ENCODE assay signal across 17 cellular contexts in the genomic region with DNA sequence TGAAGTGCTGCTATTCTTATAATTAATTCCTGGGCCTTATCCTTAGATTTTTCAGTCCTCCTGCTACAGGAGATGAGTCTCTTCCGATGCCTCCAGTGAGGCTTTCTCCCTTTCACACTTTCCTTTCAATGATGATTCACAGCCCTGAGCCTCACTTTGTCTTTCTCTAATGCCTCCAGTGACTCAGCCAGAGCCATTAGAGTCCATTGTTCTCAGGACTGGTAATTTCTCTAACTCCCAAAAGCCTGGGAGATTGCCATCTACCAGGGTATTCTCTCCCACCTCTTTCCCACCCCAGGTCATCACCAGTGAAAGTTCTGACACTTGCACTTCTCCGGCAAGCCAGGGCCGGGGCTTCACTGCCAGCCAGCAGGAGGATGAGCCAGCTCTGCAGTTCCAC. TPM values are rescaled to one million over a fixed set of nuclear protein-coding genes. Genes with fewer than 3 reads are reported as not detected.
A peak's percentile ranks its signal among the peaks of the same experiment; 100 is the strongest.
DNase-seq lines count a peak whose midpoint lies in the region; ATAC-seq, FAIRE-seq and TF ChIP-seq lines count a peak whose summit lies in the region.
"Had no signal": no experiment of that assay in that cellular context is flagged by ENCODE, and none has a peak within 500 bp of the region (broad histone marks: within the 10 kb centered on the region; RNA-seq: fewer than 3 reads in every experiment).

No MANE protein-coding gene starts in this region.

- intact Hi-C loops in naive thymus-derived CD4-positive, alpha-beta T cell (cut with micrococcal nuclease): no loop called here

- no peaks in the 10 kb centered on the region for H3K27me3 ChIP-seq in naive thymus-derived CD4-positive, alpha-beta T cell (ENCODE audit: control insufficient read depth in 2 of 2, insufficient read depth in 2 of 2, low read length in 2 of 2)

- H3K36me3 ChIP-seq in naive thymus-derived CD4-positive, alpha-beta T cell (ENCODE audit: control insufficient read depth in 2 of 3, insufficient read depth in 3 of 3, low read length in 3 of 3): no peaks in the 10 kb centered on the region

- CTCF ChIA-PET in naive thymus-derived CD4-positive, alpha-beta T cell (lab: Charles Lee): no interaction called here

- H3K9me3 ChIP-seq in naive thymus-derived CD4-positive, alpha-beta T cell (ENCODE audit: control insufficient read depth in 2 of 3, low read length in 3 of 3): no peaks in the 10 kb centered on the region

- TF ChIP-seq CTCF in choroid plexus epithelial cell (conservative IDR thresholded peaks at IDR 0.05; ENCODE audit: low read depth, low read length): no peak
- TF ChIP-seq CTCF in GM13977 (IDR thresholded peaks at IDR 0.05; ENCODE audit: extremely low read depth, insufficient read depth, missing control alignments): no peak

- no peak overlapping the region for H3K4me3 Mint-ChIP-seq in naive thymus-derived CD4-positive, alpha-beta T cell
- H3K4me3 Mint-ChIP-seq: B cell, immature natural killer cell had no signal

- in situ Hi-C loops in GM13977 (cut with MboI; ENCODE audit: low pct_unique_long_range_greater_than_20kb, low sequenced_read_pairs, unreplicated experiment): no loop called here

- H3K9me3 Mint-ChIP-seq in naive thymus-derived CD4-positive, alpha-beta T cell: no peaks in the 10 kb centered on the region
- H3K9me3 Mint-ChIP-seq: immature natural killer cell had no signal

- H3K36me3 Mint-ChIP-seq in naive thymus-derived CD4-positive, alpha-beta T cell: no peaks in the 10 kb centered on the region
- H3K36me3 Mint-ChIP-seq: immature natural killer cell had no signal

- peaks cover 0 to 6% (median 5%) of the 10 kb centered on the region in 7 donors for H3K4me1 Mint-ChIP-seq in naive thymus-derived CD4-positive, alpha-beta T cell

- H3K27me3 Mint-ChIP-seq in naive thymus-derived CD4-positive, alpha-beta T cell: peaks cover 14 to 23% (median 16%) of the 10 kb centered on the region in 5 donors

- no peak overlapping the region for H3K4me3 ChIP-seq in choroid plexus epithelial cell (ENCODE audit: low read depth, low read length)
- H3K4me3 ChIP-seq in naive thymus-derived CD4-positive, alpha-beta T cell (ENCODE audit: low read length): no peak overlapping the region

- no peaks in the 10 kb centered on the region for H3K4me1 ChIP-seq in naive thymus-derived CD4-positive, alpha-beta T cell (ENCODE audit: control insufficient read depth in 2 of 2, insufficient read depth in 2 of 2, low read length in 2 of 2)

- POLR2A ChIA-PET in naive thymus-derived CD4-positive, alpha-beta T cell (lab: Charles Lee): no interaction called here

- DNase-seq in EL (peak; percentile 36), NCI-H226 (peak; percentile 64), choroid plexus epithelial cell (ENCODE audit: low read depth) (peak; percentile 20), islet precursor cell (peak; percentile 88), GM19239 (ENCODE audit: insufficient read length, low spot score) (no peak), GM13977 (ENCODE audit: low spot score) (no peak), frontal cortex (ENCODE audit: low spot score in 2 of 2) (no peak)
- no peak for DNase-seq in naive thymus-derived CD4-positive, alpha-beta T cell
- DNase-seq: activated CD4-positive, alpha-beta T cell treated with anti-CD3 and anti-CD28 coated beads, Interleukin-2, amount 50 U/mL, for 48 hours; DMS79 treated with DMSO at 0.1 percent for 48 hours; H7; immature natural killer cell; NCI-H1092 treated with DMSO at 0.1 percent for 48 hours; right cardiac atrium; stimulated activated naive CD8-positive, alpha-beta T cell treated with anti-CD3 and anti-CD28 coated beads, Interleukin-15, Interleukin-2, amounts not matched to agents 100 U/mL and 50 U/mL, for 24 hours; T-helper 9 cell had no signal

- H3K27ac Mint-ChIP-seq in naive thymus-derived CD4-positive, alpha-beta T cell: no peak overlapping the region
- H3K27ac Mint-ChIP-seq: B cell, immature natural killer cell had no signal

- no peak for ATAC-seq in naive thymus-derived CD4-positive, alpha-beta T cell
- ATAC-seq: stimulated activated naive CD8-positive, alpha-beta T cell treated with anti-CD3 and anti-CD28 coated beads, Interleukin-15, Interleukin-2, amounts not matched to agents 100 U/mL and 50 U/mL, for 24 hours had no signal

- H3K27ac ChIP-seq in naive thymus-derived CD4-positive, alpha-beta T cell (ENCODE audit: low read depth, low read length): no peak overlapping the region

- FAIRE-seq in GM19239 (lab: Jason Lieb, UNC) (no peak), frontal cortex (lab: Jason Lieb, UNC) (no peak)

RNA-seq across cellular contexts. Expression of gene ARGLU1, which starts 49.6 kb away (rescaled TPM):
- total RNA-seq in naive thymus-derived CD4-positive, alpha-beta T cell: 100 to 1,000 TPM in 4 of 5 experiments, 10 to 100 TPM in 1; 93.3 to 291 (median 160) TPM
- 10 to 100 TPM; 36.1 to 41.6 TPM for polyA plus RNA-seq in naive thymus-derived CD4-positive, alpha-beta T cell
- 97.4 TPM for total RNA-seq in frontal cortex

Comparison
In these comparisons a context has a peak if more than half of its experiments do, and no peak if none do; other contexts are left out.
1. DNase-seq: peak in EL (single experiment), NCI-H226 (single experiment), choroid plexus epithelial cell (single experiment) and islet precursor cell (single experiment); none in naive thymus-derived CD4-positive, alpha-beta T cell (0 of 9), GM19239 (single experiment), GM13977 (single experiment) and frontal cortex (0 of 2).